In the genomic region with DNA sequence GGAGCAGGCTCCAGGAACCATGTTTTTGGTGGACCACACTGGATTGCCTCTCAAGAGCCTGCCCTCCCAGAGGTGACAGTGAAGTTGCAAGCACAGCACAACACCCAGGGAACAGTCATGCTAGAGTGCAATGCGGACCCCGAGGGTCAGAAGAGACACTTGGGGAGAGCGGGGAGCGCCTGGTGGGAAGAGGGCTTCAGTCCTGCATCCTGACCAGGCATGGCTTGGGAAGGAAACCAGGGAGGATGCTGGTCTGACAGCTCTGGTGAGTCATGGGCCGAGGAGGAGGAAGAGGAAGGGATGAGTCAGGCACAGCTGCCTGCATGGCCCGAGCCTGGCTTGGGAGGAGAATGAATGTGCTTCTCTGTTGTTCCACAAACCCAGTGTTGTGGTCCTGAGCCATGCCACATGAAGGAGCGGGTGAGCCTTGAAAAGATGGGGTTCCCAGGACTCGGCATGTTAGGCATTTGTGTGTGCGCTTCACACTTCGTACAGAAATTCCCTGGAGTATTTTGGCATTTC, we compare ENCODE assay signal across 8 cellular contexts. TPM values are rescaled to one million over a fixed set of nuclear protein-coding genes. Genes with fewer than 3 reads are reported as not detected.
A peak's percentile ranks its signal among the peaks of the same experiment; 100 is the strongest.
DNase-seq lines count a peak whose midpoint lies in the region; ATAC-seq and TF ChIP-seq lines count a peak whose summit lies in the region.

No MANE protein-coding gene starts in this region.

- peak overlapping the region; percentile 76 to 90 (median 79) for H3K27ac ChIP-seq in thyroid gland

- no peak for TF ChIP-seq CTCF in fibroblast of villous mesenchyme (IDR thresholded peaks at IDR 0.05; ENCODE audit: insufficient read depth, low read depth, low read length)
- no peak for TF ChIP-seq CTCF in thyroid gland (IDR thresholded peaks at IDR 0.05)

- DNase-seq in COLO668 (lab: John Stamatoyannopoulos, UW; ENCODE audit: unreplicated experiment) (peak; percentile 26), NCI-H226 (peak; percentile 97), activated T-cell treated with anti-CD3 and anti-CD28 coated beads for 4 hours (peak; percentile 41), fibroblast of villous mesenchyme (ENCODE audit: low read depth) (peak; percentile 92), non-pigmented ciliary epithelial cell (ENCODE audit: low read depth) (peak; percentile 94), thyroid gland (peak; percentile 32 to 45), HAP-1 (ENCODE audit: low spot score in 2 of 2) (no peak)

- in situ Hi-C loops in HAP-1 (cut with MboI; ENCODE audit: low sequenced_read_pairs): no loop called here

- no peak for TF ChIP-seq POLR2A in thyroid gland (IDR thresholded peaks at IDR 0.05)

- H3K4me3 ChIP-seq in fibroblast of villous mesenchyme (ENCODE audit: low read depth, low read length) (no peak overlapping the region), thyroid gland (replicated peaks in 1 of 3) (no peak overlapping the region), HAP-1 (no peak overlapping the region)

- H3K4me1 ChIP-seq in thyroid gland (peaks cover 19 to 50% of the 10 kb centered on the region in 2 donors), HAP-1 (no peaks in the 10 kb centered on the region)

- 60 to 61% methylated on average over 9 to 10 of the region's 10 CpGs for WGBS in thyroid gland, 2 donors

- no peaks in the 10 kb centered on the region for H3K9me3 ChIP-seq in thyroid gland
- no peaks in the 10 kb centered on the region for H3K9me3 ChIP-seq in HAP-1

- no peaks in the 10 kb centered on the region for H3K36me3 ChIP-seq in thyroid gland
- no peaks in the 10 kb centered on the region for H3K36me3 ChIP-seq in HAP-1 (replicated peaks)

- no peak for ATAC-seq in HG02798 (IDR thresholded peaks at IDR 0.05; ENCODE audit: poor library complexity, unreplicated experiment)

- intact Hi-C loops in thyroid gland (cut with DNase I): no loop called here

- no peaks in the 10 kb centered on the region for H3K27me3 ChIP-seq in thyroid gland
- no peaks in the 10 kb centered on the region for H3K27me3 ChIP-seq in HAP-1 (ENCODE audit: low read depth)

RNA-seq across cellular contexts. Expression of gene ANKRD2, which starts 29.5 kb away (rescaled TPM):
- total RNA-seq in fibroblast of villous mesenchyme (0.32 and 0.86 TPM in 2 replicates), thyroid gland (not detected)

RNA-seq across cellular contexts. Expression of gene HOGA1, which starts 41.1 kb away (rescaled TPM):
- total RNA-seq in fibroblast of villous mesenchyme (0.32 and 0.86 TPM in 2 replicates), thyroid gland (1 to 10 TPM in 2 of 4 donors, under 1 TPM in 2; 0.67 to 4.5 (median 0.93) TPM)

RNA-seq across cellular contexts. Expression of gene UBTD1, which starts 44.4 kb away (rescaled TPM):
- 30.2 and 30.3 TPM in 2 replicates for total RNA-seq in fibroblast of villous mesenchyme
- total RNA-seq in thyroid gland: 10 to 100 TPM in 3 of 4 donors, 1 to 10 TPM in 1; 7.8 to 27.8 (median 20.0) TPM

RNA-seq across cellular contexts. Expression of gene MMS19, which starts 44.9 kb away (rescaled TPM):
- total RNA-seq in fibroblast of villous mesenchyme (64.1 and 82.0 TPM in 2 replicates), thyroid gland (10 to 100 TPM; 64.7 to 85.7 (median 75.2) TPM)

RNA-seq across cellular contexts. Expression of gene C10orf62, which starts 46.4 kb away (rescaled TPM):
- not detected in 2 replicates for total RNA-seq in fibroblast of villous mesenchyme
- 1 to 10 TPM in 2 of 4 donors, not detected in 2; 1.0 to 1.1 TPM for total RNA-seq in thyroid gland

Comparison
In these comparisons a context has a peak if more than half of its experiments do, and no peak if none do; other contexts are left out.
1. DNase-seq: peak in COLO668 (single experiment), NCI-H226 (single experiment), activated T-cell treated with anti-CD3 and anti-CD28 coated beads for 4 hours (single experiment), fibroblast of villous mesenchyme (single experiment), non-pigmented ciliary epithelial cell (single experiment) and thyroid gland (2 of 2); none in HAP-1 (0 of 2).